ENCODE assay signal across 13 cellular contexts in genomic region chr11:69051381-69052342, GRCh38. TPM values are rescaled to one million over a fixed set of nuclear protein-coding genes. Genes with fewer than 3 reads are reported as not detected.
DNase-seq lines count a peak whose midpoint lies in the region; ATAC-seq and TF ChIP-seq lines count a peak whose summit lies in the region.
"Had no signal": no experiment of that assay in that cellular context is flagged by ENCODE, and none has a peak within 500 bp of the region (broad histone marks: within the 10 kb centered on the region; RNA-seq: fewer than 3 reads in every experiment).

No MANE protein-coding gene starts in this region.

- no peak for TF ChIP-seq CTCF in vagina (IDR thresholded peaks at IDR 0.05)

- peak overlapping the region; percentile 24 for H3K27ac ChIP-seq in caudate nucleus (ENCODE audit: low read depth, low read length)
- peak overlapping the region; percentile 23 for H3K27ac ChIP-seq in muscle layer of duodenum (ENCODE audit: low read length)
- H3K27ac ChIP-seq in vagina, result peak overlapping the region; percentile 97
- H3K27ac ChIP-seq: thyroid gland had no signal

- peaks cover 12 to 55% of the 10 kb centered on the region in 2 donors for H3K4me1 ChIP-seq in muscle layer of duodenum (ENCODE audit: control insufficient read depth in 1 of 2, insufficient read depth in 2 of 2, low read length in 2 of 2)
- H3K4me1 ChIP-seq in vagina, result peaks cover 55% of the 10 kb centered on the region

- no peaks in the 10 kb centered on the region for H3K27me3 ChIP-seq in muscle layer of duodenum (ENCODE audit: low read depth, low read length)
- no peaks in the 10 kb centered on the region for H3K27me3 ChIP-seq in vagina
- H3K27me3 ChIP-seq: thyroid gland had no signal

- no peak for DNase-seq in Right ventricle myocardium superior
- DNase-seq in cardiac septum (ENCODE audit: low spot score), result no peak
- DNase-seq in caudate nucleus (lab: John Stamatoyannopoulos, UW), result peak in 1 of 61 donors; percentile 14
- no peak for DNase-seq in vagina (ENCODE audit: extremely low spot score in 2 of 2)
- no peak for DNase-seq in SHP77 treated with DMSO at 0.1 percent for 48 hours (lab: John Stamatoyannopoulos, UW)
- DNase-seq in NCI-H345 (lab: John Stamatoyannopoulos, UW), result no peak
- DNase-seq: activated CD4-positive, alpha-beta T cell treated with anti-CD3 and anti-CD28 coated beads for 4 hours; NCI-H1694 treated with DMSO at 0.1 percent for 48 hours; thyroid gland had no signal

- H3K36me3 ChIP-seq in muscle layer of duodenum (ENCODE audit: control insufficient read depth in 1 of 2, insufficient read depth in 2 of 2, low read length in 2 of 2) (peaks cover 0 to 23% of the 10 kb centered on the region in 2 donors), vagina (peaks cover 0 to 5% of the 10 kb centered on the region in 2 donors)
- H3K36me3 ChIP-seq: thyroid gland had no signal

- TF ChIP-seq POLR2A in vagina (IDR thresholded peaks at IDR 0.05), result no peak

- H3K4me3 ChIP-seq in muscle layer of duodenum (ENCODE audit: low read depth in 1 of 2, low read length in 2 of 2) (peak overlapping the region in 1 of 2 donors; percentile 36), vagina (peak overlapping the region in 1 of 2 donors; percentile 2)
- H3K4me3 ChIP-seq: mucosa of descending colon, thyroid gland had no signal

- intact Hi-C loops in Right ventricle myocardium superior (cut with DNase I), result no loop called here
- intact Hi-C loops in cardiac septum (cut with DNase I), result no loop called here
- intact Hi-C loops in vagina (cut with DNase I), result no loop called here

- H3K9me3 ChIP-seq in muscle layer of duodenum (ENCODE audit: control insufficient read depth in 1 of 2, low read length in 2 of 2), result no peaks in the 10 kb centered on the region
- H3K9me3 ChIP-seq in vagina, result no peaks in the 10 kb centered on the region
- H3K9me3 ChIP-seq: mucosa of descending colon, thyroid gland had no signal

- peak; percentile 23 for ATAC-seq in Right ventricle myocardium superior (ENCODE audit: poor library complexity)
- no peak for ATAC-seq in HG03460 (IDR thresholded peaks at IDR 0.05; ENCODE audit: unreplicated experiment)
- ATAC-seq: mucosa of descending colon had no signal

RNA-seq across cellular contexts. Expression of gene TPCN2, which starts 2.9 kb away (rescaled TPM):
- total RNA-seq in Right ventricle myocardium superior (7.6 TPM), cardiac septum (12.5 TPM), vagina (21.1 TPM)

RNA-seq across cellular contexts. Expression of gene MRGPRF, which starts 38.6 kb away (rescaled TPM):
- total RNA-seq in Right ventricle myocardium superior (4.9 TPM), cardiac septum (2.3 TPM), vagina (84.5 TPM)
- total RNA-seq: RPMI7951 had no signal

Comparison
In these comparisons a context has a peak if more than half of its experiments do, and no peak if none do; other contexts are left out.
1. H3K27ac ChIP-seq: peak in every context shown above with its lines; median percentile 97 in vagina; 24 in caudate nucleus; 23 in muscle layer of duodenum.
2. RNA of gene MRGPRF, which starts 38.6 kb away (total RNA-seq): 84.5 TPM in vagina (single experiment); 4.9 TPM in Right ventricle myocardium superior (single experiment) and 2.3 TPM in cardiac septum (single experiment); every median in the first group is over 10 times any median in the second.